8 cellular contexts compared by ENCODE assay signal in genomic region chr4:165301833-165302232, GRCh38. TPM values are rescaled to one million over a fixed set of nuclear protein-coding genes. Genes with fewer than 3 reads are reported as not detected.
DNase-seq lines count a peak whose midpoint lies in the region; ATAC-seq and TF ChIP-seq lines count a peak whose summit lies in the region.

No MANE protein-coding gene starts in this region.

- no peaks in the 10 kb centered on the region for H3K9me2 ChIP-seq in SU-DHL-6 (replicated peaks; ENCODE audit: insufficient read depth, low read length)

- H3K27ac ChIP-seq in heart left ventricle (peak overlapping the region in 2 of 12 donors; percentile 5 to 40), SU-DHL-6 (ENCODE audit: low read depth, low read length) (no peak overlapping the region), prostate gland (no peak overlapping the region)

- H3K9me3 ChIP-seq in heart left ventricle (no peaks in the 10 kb centered on the region), SU-DHL-6 (ENCODE audit: insufficient read depth, low read length) (no peaks in the 10 kb centered on the region), prostate gland (no peaks in the 10 kb centered on the region)

- intact Hi-C loops in heart left ventricle (cut with DNase I) (no loop called here), Right ventricle myocardium inferior (cut with DNase I) (no loop called here), prostate gland (cut with DNase I) (no loop called here)

- 43 to 48% (median 44%) methylated on average over 1 of the region's 1 CpG for WGBS in heart left ventricle, 4 donors
- WGBS in prostate gland = 18% methylated on average over 1 of the region's 1 CpG

- H2AFZ ChIP-seq in SU-DHL-6 (ENCODE audit: low read depth, low read length, severe bottlenecking) = no peak overlapping the region

- peak overlapping the region; percentile 14; the same call in 1 of the 2 replicates for H3K9ac ChIP-seq in SU-DHL-6 (ENCODE audit: low read length)

- peak in 1 of 4 donors; percentile 18 for ATAC-seq in heart left ventricle
- no peak for ATAC-seq in Right ventricle myocardium inferior
- peak; percentile 84 for ATAC-seq in HG02884 (IDR thresholded peaks at IDR 0.05; ENCODE audit: unreplicated experiment)
- ATAC-seq in left lobe of liver = peak; percentile 87

- H3K4me3 ChIP-seq in heart left ventricle (peak overlapping the region in 7 of 12 donors; percentile 13 to 47 (median 33)), SU-DHL-6 (ENCODE audit: insufficient read depth, low read length, poor library complexity, severe bottlenecking) (no peak overlapping the region), prostate gland (no peak overlapping the region)

- H3F3A ChIP-seq in SU-DHL-6 (ENCODE audit: insufficient read depth) = no peaks in the 10 kb centered on the region

- peaks cover 0 to 33% (median 0%) of the 10 kb centered on the region in 12 donors for H3K4me1 ChIP-seq in heart left ventricle
- no peaks in the 10 kb centered on the region for H3K4me1 ChIP-seq in prostate gland (replicated peaks)

- TF ChIP-seq CTCF in heart left ventricle (IDR thresholded peaks at IDR 0.05) (no peak), SU-DHL-6 (IDR thresholded peaks at IDR 0.05; ENCODE audit: insufficient read depth, low read length, poor library complexity, severe bottlenecking) (no peak), prostate gland (IDR thresholded peaks at IDR 0.05) (no peak)

- DNase-seq in heart left ventricle (no peak), Right ventricle myocardium inferior (ENCODE audit: missing footprints) (no peak), left lobe of liver (ENCODE audit: low spot score) (no peak), NCI-H2171 (lab: John Stamatoyannopoulos, UW) (no peak), prostate gland (ENCODE audit: low spot score) (no peak), NCI-H446 treated with DMSO at 0.1 percent for 48 hours (lab: John Stamatoyannopoulos, UW) (no peak)

- no peaks in the 10 kb centered on the region for H3K27me3 ChIP-seq in heart left ventricle
- no peaks in the 10 kb centered on the region for H3K27me3 ChIP-seq in SU-DHL-6 (ENCODE audit: low read length)
- no peaks in the 10 kb centered on the region for H3K27me3 ChIP-seq in prostate gland (replicated peaks; ENCODE audit: insufficient read depth)

- H4K20me1 ChIP-seq in SU-DHL-6 (ENCODE audit: low read depth, low read length) = no peaks in the 10 kb centered on the region

- H3K79me2 ChIP-seq in SU-DHL-6 (ENCODE audit: insufficient read depth, low read length) = no peaks in the 10 kb centered on the region

- peak overlapping the region; percentile 38 for H3K4me2 ChIP-seq in SU-DHL-6 (ENCODE audit: low read depth, low read length, poor library complexity, severe bottlenecking)

- TF ChIP-seq POLR2A in heart left ventricle (IDR thresholded peaks at IDR 0.05) (no peak), prostate gland (IDR thresholded peaks at IDR 0.05) (no peak)

- peaks cover 0 to 36% (median 12%) of the 10 kb centered on the region in 9 donors for H3K36me3 ChIP-seq in heart left ventricle
- no peaks in the 10 kb centered on the region; the same call in 1 of the 2 replicates for H3K36me3 ChIP-seq in SU-DHL-6 (ENCODE audit: low read length)
- no peaks in the 10 kb centered on the region for H3K36me3 ChIP-seq in prostate gland

RNA-seq across cellular contexts. Expression of gene MSMO1, which starts 25.6 kb away (rescaled TPM):
- total RNA-seq in heart left ventricle (10 to 100 TPM in 7 of 9 donors, 1 to 10 TPM in 2; 7.1 to 16.9 (median 13.2) TPM), Right ventricle myocardium inferior (8.5 TPM), left lobe of liver (93.5 TPM), prostate gland (10 to 100 TPM; 45.0 to 76.9 TPM)
- 10 to 100 TPM in 1 of 2 donors, 1 to 10 TPM in 1; 6.0 to 28.4 TPM for polyA plus RNA-seq in heart left ventricle

Comparison
In these comparisons a context has a peak if more than half of its experiments do, and no peak if none do; other contexts are left out.
1. H3K4me3 ChIP-seq: peak in heart left ventricle (7 of 12); none in SU-DHL-6 (single experiment) and prostate gland (0 of 2).